Comparison of ENCODE assay signal across 1 cellular context in genomic region chr7:83162402-83163256, GRCh38.
TF ChIP-seq lines count a peak whose summit lies in the region.

A gene with protein sequence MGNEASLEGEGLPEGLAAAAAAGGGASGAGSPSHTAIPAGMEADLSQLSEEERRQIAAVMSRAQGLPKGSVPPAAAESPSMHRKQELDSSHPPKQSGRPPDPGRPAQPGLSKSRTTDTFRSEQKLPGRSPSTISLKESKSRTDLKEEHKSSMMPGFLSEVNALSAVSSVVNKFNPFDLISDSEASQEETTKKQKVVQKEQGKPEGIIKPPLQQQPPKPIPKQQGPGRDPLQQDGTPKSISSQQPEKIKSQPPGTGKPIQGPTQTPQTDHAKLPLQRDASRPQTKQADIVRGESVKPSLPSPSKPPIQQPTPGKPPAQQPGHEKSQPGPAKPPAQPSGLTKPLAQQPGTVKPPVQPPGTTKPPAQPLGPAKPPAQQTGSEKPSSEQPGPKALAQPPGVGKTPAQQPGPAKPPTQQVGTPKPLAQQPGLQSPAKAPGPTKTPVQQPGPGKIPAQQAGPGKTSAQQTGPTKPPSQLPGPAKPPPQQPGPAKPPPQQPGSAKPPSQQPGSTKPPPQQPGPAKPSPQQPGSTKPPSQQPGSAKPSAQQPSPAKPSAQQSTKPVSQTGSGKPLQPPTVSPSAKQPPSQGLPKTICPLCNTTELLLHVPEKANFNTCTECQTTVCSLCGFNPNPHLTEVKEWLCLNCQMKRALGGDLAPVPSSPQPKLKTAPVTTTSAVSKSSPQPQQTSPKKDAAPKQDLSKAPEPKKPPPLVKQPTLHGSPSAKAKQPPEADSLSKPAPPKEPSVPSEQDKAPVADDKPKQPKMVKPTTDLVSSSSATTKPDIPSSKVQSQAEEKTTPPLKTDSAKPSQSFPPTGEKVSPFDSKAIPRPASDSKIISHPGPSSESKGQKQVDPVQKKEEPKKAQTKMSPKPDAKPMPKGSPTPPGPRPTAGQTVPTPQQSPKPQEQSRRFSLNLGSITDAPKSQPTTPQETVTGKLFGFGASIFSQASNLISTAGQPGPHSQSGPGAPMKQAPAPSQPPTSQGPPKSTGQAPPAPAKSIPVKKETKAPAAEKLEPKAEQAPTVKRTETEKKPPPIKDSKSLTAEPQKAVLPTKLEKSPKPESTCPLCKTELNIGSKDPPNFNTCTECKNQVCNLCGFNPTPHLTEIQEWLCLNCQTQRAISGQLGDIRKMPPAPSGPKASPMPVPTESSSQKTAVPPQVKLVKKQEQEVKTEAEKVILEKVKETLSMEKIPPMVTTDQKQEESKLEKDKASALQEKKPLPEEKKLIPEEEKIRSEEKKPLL (N-terminal part only) (minus strand): TSS chr7:83162884. CDS start chr7:83162592, 292 bp downstream.

TF ChIP-seq in GM12878, 131 proteins besides CTCF, POLR2A, EP300 and RAD21 (continued from another document):
- TF ChIP-seq, protein P1, sequence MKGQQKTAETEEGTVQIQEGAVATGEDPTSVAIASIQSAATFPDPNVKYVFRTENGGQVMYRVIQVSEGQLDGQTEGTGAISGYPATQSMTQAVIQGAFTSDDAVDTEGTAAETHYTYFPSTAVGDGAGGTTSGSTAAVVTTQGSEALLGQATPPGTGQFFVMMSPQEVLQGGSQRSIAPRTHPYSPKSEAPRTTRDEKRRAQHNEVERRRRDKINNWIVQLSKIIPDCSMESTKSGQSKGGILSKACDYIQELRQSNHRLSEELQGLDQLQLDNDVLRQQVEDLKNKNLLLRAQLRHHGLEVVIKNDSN (IDR thresholded peaks at IDR 0.05; ENCODE audit: borderline replicate concordance, extremely low read length, insufficient read depth, low read depth, low read length) = peak; percentile 29
- TF ChIP-seq NRF1 (conservative IDR thresholded peaks at IDR 0.05; ENCODE audit: low read depth, low read length) (0 out of 2 replicates have a peak, but pooled peaks have one; percentile 7), ESRRA (IDR thresholded peaks at IDR 0.05; ENCODE audit: low read length) (no peak)
